In the genomic region with DNA sequence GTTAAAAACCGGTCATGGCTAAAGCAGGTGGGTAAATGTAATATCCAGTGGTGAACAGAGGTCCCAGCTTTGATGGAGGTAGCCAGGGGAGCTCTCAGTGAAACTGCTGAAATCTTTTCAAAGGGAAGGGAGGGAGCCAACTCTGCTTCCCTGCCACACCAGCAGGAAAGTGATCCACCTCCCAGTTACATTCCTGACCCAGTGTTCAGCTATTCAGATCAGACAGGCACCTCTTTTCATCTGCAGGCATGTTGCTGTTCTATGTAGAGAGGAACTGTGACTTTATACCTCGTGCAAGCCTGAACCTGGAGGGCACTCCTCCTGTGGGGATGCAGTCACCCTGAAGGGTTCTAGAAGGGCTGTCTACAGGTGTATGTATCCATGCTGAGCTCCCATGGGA, we compare ENCODE assay signal across 27 cellular contexts. TPM values are rescaled to one million over a fixed set of nuclear protein-coding genes. Genes with fewer than 3 reads are reported as not detected.
A peak's percentile ranks its signal among the peaks of the same experiment; 100 is the strongest.
DNase-seq lines count a peak whose midpoint lies in the region; ATAC-seq, FAIRE-seq and TF ChIP-seq lines count a peak whose summit lies in the region.
"Had no signal": no experiment of that assay in that cellular context is flagged by ENCODE, and none has a peak within 500 bp of the region (broad histone marks: within the 10 kb centered on the region; RNA-seq: fewer than 3 reads in every experiment).

No MANE protein-coding gene starts in this region.

- peaks cover 13% of the 10 kb centered on the region; the same call in 1 of the 2 replicates for H3F3A ChIP-seq in GM23248 (ENCODE audit: insufficient read depth)

- H3K36me3 ChIP-seq in GM23248 (ENCODE audit: low read depth) (no peaks in the 10 kb centered on the region), bronchial epithelial cell (ENCODE audit: control insufficient read depth, insufficient read depth, low read length) (no peaks in the 10 kb centered on the region), mesenchymal stem cell (ENCODE audit: control insufficient read depth in 1 of 2, insufficient read depth in 2 of 2, low read depth in 1 of 2, low read length in 2 of 2) (no peaks in the 10 kb centered on the region), BE2C (no peaks in the 10 kb centered on the region)
- H3K36me3 ChIP-seq: HAP-1 had no signal

- peak in 1 of 2 experiments; percentile 33; a peak in 3 of 6 replicates for ATAC-seq in A549
- ATAC-seq: GM23338 had no signal

- H3K79me2 ChIP-seq in GM23248 (ENCODE audit: insufficient read depth): peaks cover 42% of the 10 kb centered on the region

- H2AK5ac ChIP-seq in mesenchymal stem cell (ENCODE audit: low read length, severe bottlenecking): no peak overlapping the region

- H3K9me3 ChIP-seq in A549 (0 out of 3 replicates have a peak, but pooled peaks cover 3% of the 10 kb centered on the region), GM23248 (ENCODE audit: low read depth) (no peaks in the 10 kb centered on the region), mesenchymal stem cell (ENCODE audit: control insufficient read depth, low read length) (peaks cover 7% of the 10 kb centered on the region), BE2C (no peaks in the 10 kb centered on the region)

- peaks cover 12% of the 10 kb centered on the region for H3K79me1 ChIP-seq in mesenchymal stem cell (replicated peaks; ENCODE audit: low read length, poor library complexity, severe bottlenecking)

- in situ Hi-C loops in GM23248 (cut with MboI): no loop called here

- H3K4me3 ChIP-seq in A549: no peak overlapping the region
- no peak overlapping the region for H3K4me3 ChIP-seq in GM23248
- H3K4me3 ChIP-seq in bronchial epithelial cell (ENCODE audit: low read depth, low read length): no peak overlapping the region
- H3K4me3 ChIP-seq in mesenchymal stem cell (ENCODE audit: insufficient read depth in 1 of 2, low read depth in 1 of 2, low read length in 2 of 2): no peak overlapping the region
- no peak overlapping the region for H3K4me3 ChIP-seq in BE2C (ENCODE audit: low read depth, low read length)
- H3K4me3 ChIP-seq: GM23338, HAP-1, SK-N-MC had no signal

- no peak for TF ChIP-seq CTCF in A549 (IDR thresholded peaks at IDR 0.05)
- no peak for TF ChIP-seq CTCF in bronchial epithelial cell (IDR thresholded peaks at IDR 0.05; ENCODE audit: insufficient read depth, low read length, severe bottlenecking)
- TF ChIP-seq CTCF in BE2C (IDR thresholded peaks at IDR 0.05; ENCODE audit: low read depth, low read length): no peak

- H3K27ac ChIP-seq in A549: peak overlapping the region in 1 of 2 experiments; percentile 74; a peak in 3 of 6 replicates
- no peak overlapping the region for H3K27ac ChIP-seq in GM23248
- no peak overlapping the region for H3K27ac ChIP-seq in mesenchymal stem cell (ENCODE audit: low read length, poor library complexity, severe bottlenecking)
- H3K27ac ChIP-seq: HL-60, SK-N-MC had no signal

- peak overlapping the region; percentile 51 for H4K8ac ChIP-seq in mesenchymal stem cell (ENCODE audit: low read length)

- TF ChIP-seq POLR2A in A549 (IDR thresholded peaks at IDR 0.05; ENCODE audit: low read length): no peak

- WGBS in A549 (ENCODE audit: missing lambda C conversion rate): 83% methylated on average over 2 of the region's 2 CpGs
- WGBS in GM23248 (ENCODE audit: low coverage in 1 of 2, low lambda C conversion rate in 2 of 2, missing lambda C conversion rate in 2 of 2), 2 experiments: 97% methylated on average over 2 of the region's 2 CpGs
- WGBS in mesenchymal stem cell: 97% methylated on average over 2 of the region's 2 CpGs

- H3K4me1 ChIP-seq in A549: peaks cover 52% of the 10 kb centered on the region
- H3K4me1 ChIP-seq in GM23248 (ENCODE audit: insufficient read depth): peaks cover 14% of the 10 kb centered on the region
- H3K4me1 ChIP-seq in mesenchymal stem cell (ENCODE audit: control insufficient read depth, insufficient read depth, low read depth, low read length): peaks cover 10% of the 10 kb centered on the region
- no peaks in the 10 kb centered on the region; the same call in 1 of the 2 replicates for H3K4me1 ChIP-seq in BE2C
- H3K4me1 ChIP-seq: HAP-1 had no signal

- no peak overlapping the region for H2BK120ac ChIP-seq in mesenchymal stem cell (ENCODE audit: low read depth, low read length)

- TF ChIP-seq RAD21 in A549 (conservative IDR thresholded peaks at IDR 0.05 in 1 of 2, IDR thresholded peaks at IDR 0.05 in 1 of 2): no peak

- no peak for FAIRE-seq in A549 (lab: Jason Lieb, UNC)
- no peak for FAIRE-seq in bronchial epithelial cell (lab: Jason Lieb, UNC)
- FAIRE-seq: GM12892, GM18507 had no signal

- no peak overlapping the region for H2BK5ac ChIP-seq in mesenchymal stem cell (ENCODE audit: low read depth, low read length, poor library complexity, severe bottlenecking)

- POLR2A ChIA-PET in A549 (lab: Yijun Ruan, JAX): no interaction called here

- no peak overlapping the region for H3K14ac ChIP-seq in mesenchymal stem cell (ENCODE audit: low read length in 2 of 2)

- H2BK15ac ChIP-seq in mesenchymal stem cell (ENCODE audit: low read depth, poor library complexity, severe bottlenecking): no peak overlapping the region

- H3K4ac ChIP-seq in mesenchymal stem cell (ENCODE audit: low read depth in 1 of 2, low read length in 2 of 2): peak overlapping the region in 1 of 2 experiments; percentile 70

- no peak for TF ChIP-seq EP300 in A549 (IDR thresholded peaks at IDR 0.05)

- H3K23ac ChIP-seq in mesenchymal stem cell (ENCODE audit: low read length in 2 of 2): no peak overlapping the region

- H3K27me3 ChIP-seq in GM23248 (replicated peaks; ENCODE audit: insufficient read depth): no peaks in the 10 kb centered on the region
- no peaks in the 10 kb centered on the region for H3K27me3 ChIP-seq in bronchial epithelial cell (ENCODE audit: control insufficient read depth, insufficient read depth, low read length)
- H3K27me3 ChIP-seq in mesenchymal stem cell (ENCODE audit: control insufficient read depth in 1 of 2, insufficient read depth in 1 of 2, low read length in 2 of 2): no peaks in the 10 kb centered on the region
- H3K27me3 ChIP-seq in BE2C: no peaks in the 10 kb centered on the region

- peak overlapping the region in 1 of 2 experiments; percentile 16 for H2BK12ac ChIP-seq in mesenchymal stem cell (ENCODE audit: low read length in 2 of 2)

- H4K91ac ChIP-seq in mesenchymal stem cell (ENCODE audit: low read length): no peak overlapping the region

- peak overlapping the region; percentile 17; the same call in 1 of the 3 replicates for H3K4me2 ChIP-seq in A549
- H3K4me2 ChIP-seq in GM23248 (ENCODE audit: unreplicated experiment): no peak overlapping the region
- H3K4me2 ChIP-seq in mesenchymal stem cell (ENCODE audit: low read length, poor library complexity, severe bottlenecking): no peak overlapping the region
- H3K4me2 ChIP-seq: GM23338 had no signal

- H3K9me2 ChIP-seq in GM23248 (ENCODE audit: insufficient read depth): no peaks in the 10 kb centered on the region

- H3K18ac ChIP-seq in mesenchymal stem cell (ENCODE audit: low read depth in 1 of 2, low read length in 2 of 2): peak overlapping the region; percentile 14 to 26

- CTCF ChIA-PET in A549 (lab: Yijun Ruan, JAX): interaction anchor here (1.5 to 1.6 kb wide), 2 partner anchors 23 to 127 kb away, joined by 3 to 4 read pairs; no protein-coding TSS in a partner anchor

- H2AFZ ChIP-seq in GM23248 (no peak overlapping the region), mesenchymal stem cell (ENCODE audit: low read depth, low read length) (no peak overlapping the region)
- H2AFZ ChIP-seq: GM23338 had no signal

- no peak overlapping the region for H3K9ac ChIP-seq in GM23248
- H3K9ac ChIP-seq in mesenchymal stem cell (ENCODE audit: low read length): no peak overlapping the region

- no peaks in the 10 kb centered on the region; the same call in 1 of the 2 replicates for H4K20me1 ChIP-seq in GM23248 (ENCODE audit: insufficient read depth)

- DNase-seq in A549 (ENCODE audit: low read depth in 1 of 2, low spot score in 1 of 2) (no peak), GM23248 (peak; percentile 18), bronchial epithelial cell (ENCODE audit: low read depth) (peak; percentile 44), mesenchymal stem cell (no peak), NCI-H1694 (lab: John Stamatoyannopoulos, UW) (no peak), BE2C (no peak), SKM-1 (lab: John Stamatoyannopoulos, UW; ENCODE audit: unreplicated experiment) (no peak)
- DNase-seq: CD4-positive, CD25-positive, alpha-beta regulatory T cell; COR-L47; DMS79 treated with DMSO at 0.1 percent for 48 hours; KG1; NCI-H1105; NCI-H146; NCI-H2081; NCI-H2171 treated with DMSO at 0.1 percent for 48 hours; NCI-H446 treated with DMSO at 0.1 percent for 48 hours; NCI-H526 treated with DMSO at 0.1 percent for 48 hours; OCI-M1; SHP77 treated with DMSO at 0.1 percent for 48 hours; T-helper 1 cell had no signal

TF ChIP-seq in A549, 52 proteins besides CTCF, POLR2A, EP300 and RAD21:
- no peak for TF ChIP-seq MYC (IDR thresholded peaks at IDR 0.05; ENCODE audit: borderline replicate concordance, low read length)
- TF ChIP-seq JUNB (IDR thresholded peaks at IDR 0.05): no peak
- no peak for TF ChIP-seq CHD2 (IDR thresholded peaks at IDR 0.05; ENCODE audit: low read length, partially characterized antibody)
TF ChIP-seq in A549: peak in this region for 0.

RNA-seq across cellular contexts. Expression of a gene that starts 37.6 kb away (rescaled TPM):
- polyA plus RNA-seq in A549 (2011; rRNA removed) (8.1 and 8.2 TPM in 2 replicates), A549 (2017; fragmentation: RNase III; extraction: RNeasy Plus Mini Kit Qiagen cat#74134 plus additional on column Dnase treatment) (10.3 to 13.0 TPM (median 11.6 TPM) in 3 replicates), GM23248 (2016; fragmentation: Nextera tagmentation; extraction: Ambion mirVana) (0.74 and 1.3 TPM in 2 replicates)
- 5.2 and 6.8 TPM in 2 replicates for polyA plus RNA-seq in A549 (2012; cell fraction: cytosol; rRNA removed)
- polyA plus RNA-seq in A549 (2012; cell fraction: nucleus; rRNA removed): 12.1 and 14.2 TPM in 2 replicates
- polyA minus RNA-seq in A549 (2011; rRNA and poly(A)+ RNA removed): 10.2 and 14.9 TPM in 2 replicates
- total RNA-seq in GM23248 (2014; rRNA removed; shearing (Covaris generic)): 1.9 and 2.9 TPM in 2 replicates
- under 0.01 TPM in 1 of 2 replicates, not detected in the other for total RNA-seq in bronchial epithelial cell
- 11.5 TPM for polyA plus RNA-seq in mesenchymal stem cell (2013, experiment 1 of 2)
- 11.2 TPM for polyA plus RNA-seq in mesenchymal stem cell (2013, experiment 2 of 2)
- 6.8 TPM for polyA plus RNA-seq in BE2C (2012; ENCODE audit: insufficient read depth, insufficient read length, low read depth)
- total RNA-seq: HT-29 had no signal
- polyA plus RNA-seq: CD4-positive, CD25-positive, alpha-beta regulatory T cell; GM23338 had no signal

Comparison
In these comparisons a context has a peak if more than half of its experiments do, and no peak if none do; other contexts are left out.
1. DNase-seq: peak in GM23248 (single experiment) and bronchial epithelial cell (single experiment); none in A549 (0 of 2), mesenchymal stem cell (single experiment), NCI-H1694 (single experiment), BE2C (single experiment) and SKM-1 (single experiment).